In genomic region chr17:81701288-81702071, GRCh38 we compare ENCODE assay signal across 8 cellular contexts. TPM values are rescaled to one million over a fixed set of nuclear protein-coding genes. Genes with fewer than 3 reads are reported as not detected.
A peak's percentile ranks its signal among the peaks of the same experiment; 100 is the strongest.
DNase-seq lines count a peak whose midpoint lies in the region; ATAC-seq and TF ChIP-seq lines count a peak whose summit lies in the region.

No MANE protein-coding gene starts in this region.

- no peaks in the 10 kb centered on the region for H3K27me3 Mint-ChIP-seq in activated CD4-positive, alpha-beta T cell treated with anti-CD3 and anti-CD28 coated beads, Interleukin-2, amount 10 ng/mL, durations not matched to agents 7 days and 5 days

- intact Hi-C loops in uterus (cut with DNase I; ENCODE audit: low total_unique reads): no loop called here

- H3K36me3 Mint-ChIP-seq in activated CD4-positive, alpha-beta T cell treated with anti-CD3 and anti-CD28 coated beads, Interleukin-2, amount 10 ng/mL, durations not matched to agents 7 days and 5 days (ENCODE audit: low read depth): peaks cover 54% of the 10 kb centered on the region

- peak overlapping the region; percentile 95 for H3K4me3 Mint-ChIP-seq in activated CD4-positive, alpha-beta T cell treated with anti-CD3 and anti-CD28 coated beads, Interleukin-2, amount 10 ng/mL, durations not matched to agents 7 days and 5 days

- H3K27ac Mint-ChIP-seq in activated CD4-positive, alpha-beta T cell treated with anti-CD3 and anti-CD28 coated beads, Interleukin-2, amount 10 ng/mL, durations not matched to agents 7 days and 5 days: peak overlapping the region; percentile 95

- peak; percentile 25 for ATAC-seq in stimulated activated naive CD8-positive, alpha-beta T cell treated with anti-CD3 and anti-CD28 coated beads, Interleukin-15, Interleukin-2, amounts not matched to agents 100 U/mL and 50 U/mL, for 24 hours
- no peak for ATAC-seq in HG03520 (IDR thresholded peaks at IDR 0.05; ENCODE audit: unreplicated experiment)

- H3K4me1 ChIP-seq in SJSA1 (replicated peaks): peaks cover 24% of the 10 kb centered on the region
- peaks cover 0 to 20% of the 10 kb centered on the region in 2 donors for H3K4me1 ChIP-seq in uterus

- TF ChIP-seq CTCF in fibroblast of the aortic adventitia (IDR thresholded peaks at IDR 0.05; ENCODE audit: insufficient read depth, low read length) (no peak), uterus (IDR thresholded peaks at IDR 0.05) (no peak)

- peaks cover 92% of the 10 kb centered on the region for H3K36me3 ChIP-seq in SJSA1
- H3K36me3 ChIP-seq in uterus: no peaks in the 10 kb centered on the region

- peaks cover 39% of the 10 kb centered on the region for H3K4me1 Mint-ChIP-seq in activated CD4-positive, alpha-beta T cell treated with anti-CD3 and anti-CD28 coated beads, Interleukin-2, amount 10 ng/mL, durations not matched to agents 7 days and 5 days

- H3K27me3 ChIP-seq in SJSA1 (replicated peaks) (no peaks in the 10 kb centered on the region), uterus (no peaks in the 10 kb centered on the region)

- DNase-seq in activated CD4-positive, alpha-beta T cell treated with anti-CD3 and anti-CD28 coated beads, Interleukin-2, amount 10 ng/mL, durations not matched to agents 7 days and 5 days: peak; percentile 32
- DNase-seq in activated CD4-positive, alpha-beta T cell treated with anti-CD3 and anti-CD28 coated beads, Interleukin-2, amount 50 U/mL, for 1 hour: no peak
- DNase-seq in SJSA1 (ENCODE audit: low read depth in 1 of 2, low spot score in 2 of 2): peak in 1 of 2 experiments; percentile 35
- no peak for DNase-seq in fibroblast of the aortic adventitia (ENCODE audit: low read depth)
- DNase-seq in stimulated activated naive CD8-positive, alpha-beta T cell treated with anti-CD3 and anti-CD28 coated beads, Interleukin-15, Interleukin-2, amounts not matched to agents 100 U/mL and 50 U/mL, for 24 hours: peak; percentile 49
- no peak for DNase-seq in cerebellar cortex (ENCODE audit: low spot score)
- no peak for DNase-seq in uterus

- CTCF ChIA-PET in activated CD4-positive, alpha-beta T cell treated with anti-CD3 and anti-CD28 coated beads, Interleukin-2, amount 10 ng/mL, durations not matched to agents 7 days and 5 days (lab: Charles Lee): interaction anchor here (0.8 to 2.2 kb wide), 4 partner anchors 11 to 208 kb away, joined by 3 to 17 read pairs (median 3); partner anchors contain the start of genes ARL16, CCDC137, HGS and OXLD1

- H3K9me3 Mint-ChIP-seq in activated CD4-positive, alpha-beta T cell treated with anti-CD3 and anti-CD28 coated beads, Interleukin-2, amount 10 ng/mL, durations not matched to agents 7 days and 5 days: no peaks in the 10 kb centered on the region

- H3K9me3 ChIP-seq in SJSA1 (replicated peaks) (no peaks in the 10 kb centered on the region), uterus (no peaks in the 10 kb centered on the region)

- no peak for TF ChIP-seq POLR2A in uterus (IDR thresholded peaks at IDR 0.05)

- H3K4me3 ChIP-seq in SJSA1: peak overlapping the region; percentile 86; the same call in 1 of the 2 replicates
- peak overlapping the region; percentile 95 for H3K4me3 ChIP-seq in fibroblast of the aortic adventitia (ENCODE audit: low read depth, low read length)
- H3K4me3 ChIP-seq in uterus: no peak overlapping the region

- POLR2A ChIA-PET in activated CD4-positive, alpha-beta T cell treated with anti-CD3 and anti-CD28 coated beads, Interleukin-2, amount 10 ng/mL, durations not matched to agents 7 days and 5 days (lab: Charles Lee): interaction anchor here (0.8 kb wide), 1 partner anchor 10 kb away, joined by 3 read pairs; no protein-coding TSS in a partner anchor

- H3K27ac ChIP-seq in SJSA1 (no peak overlapping the region), uterus (no peak overlapping the region)

RNA-seq across cellular contexts. Expression of gene MRPL12, which starts 1.7 kb away (rescaled TPM):
- total RNA-seq in activated CD4-positive, alpha-beta T cell treated with anti-CD3 and anti-CD28 coated beads, Interleukin-2, amount 10 ng/mL, durations not matched to agents 7 days and 5 days: 10 to 100 TPM; 52.7 to 62.3 TPM
- total RNA-seq in SJSA1 (2014; rRNA removed; shearing (Covaris generic)): 19.5 and 34.3 TPM in 2 replicates
- total RNA-seq in fibroblast of the aortic adventitia (ENCODE audit: low replicate concordance) (19.2 and 23.7 TPM in 2 replicates), uterus (10 to 100 TPM in 2 of 4 donors, 1 to 10 TPM in 1, under 1 TPM in 1; 0.77 to 72.9 (median 19.5) TPM)

RNA-seq across cellular contexts. Expression of gene SLC25A10, which starts 10.6 kb away (rescaled TPM):
- 10 to 100 TPM; 29.2 to 32.4 TPM for total RNA-seq in activated CD4-positive, alpha-beta T cell treated with anti-CD3 and anti-CD28 coated beads, Interleukin-2, amount 10 ng/mL, durations not matched to agents 7 days and 5 days
- 26.5 and 29.2 TPM in 2 replicates for total RNA-seq in SJSA1 (2014; rRNA removed; shearing (Covaris generic))
- total RNA-seq in fibroblast of the aortic adventitia (ENCODE audit: low replicate concordance) (4.1 and 19.3 TPM in 2 replicates), uterus (10 to 100 TPM in 1 of 4 donors, 1 to 10 TPM in 2, not detected in 1; 5.6 to 11.3 (median 7.6) TPM)

RNA-seq across cellular contexts. Expression of gene HGS, which starts 17.7 kb away (rescaled TPM):
- total RNA-seq in activated CD4-positive, alpha-beta T cell treated with anti-CD3 and anti-CD28 coated beads, Interleukin-2, amount 10 ng/mL, durations not matched to agents 7 days and 5 days: 100 to 1,000 TPM; 121 to 128 TPM
- total RNA-seq in SJSA1 (2014; rRNA removed; shearing (Covaris generic)): 126 and 146 TPM in 2 replicates
- total RNA-seq in fibroblast of the aortic adventitia (ENCODE audit: low replicate concordance) (89.0 and 94.7 TPM in 2 replicates), uterus (100 to 1,000 TPM in 1 of 4 donors, 10 to 100 TPM in 3; 21.0 to 121 (median 72.5) TPM)

RNA-seq across cellular contexts. Expression of gene ARL16, which starts 17.9 kb away (rescaled TPM):
- 10 to 100 TPM; 35.4 to 42.1 TPM for total RNA-seq in activated CD4-positive, alpha-beta T cell treated with anti-CD3 and anti-CD28 coated beads, Interleukin-2, amount 10 ng/mL, durations not matched to agents 7 days and 5 days
- 41.0 and 53.3 TPM in 2 replicates for total RNA-seq in SJSA1 (2014; rRNA removed; shearing (Covaris generic))
- total RNA-seq in fibroblast of the aortic adventitia (ENCODE audit: low replicate concordance): 21.3 and 26.4 TPM in 2 replicates
- 10 to 100 TPM in 3 of 4 donors, 1 to 10 TPM in 1; 4.4 to 36.9 (median 27.0) TPM for total RNA-seq in uterus

RNA-seq across cellular contexts. Expression of gene CCDC137, which starts 34.9 kb away (rescaled TPM):
- total RNA-seq in activated CD4-positive, alpha-beta T cell treated with anti-CD3 and anti-CD28 coated beads, Interleukin-2, amount 10 ng/mL, durations not matched to agents 7 days and 5 days: 10 to 100 TPM; 30.2 to 33.8 TPM
- 41.2 and 48.5 TPM in 2 replicates for total RNA-seq in SJSA1 (2014; rRNA removed; shearing (Covaris generic))
- total RNA-seq in fibroblast of the aortic adventitia (ENCODE audit: low replicate concordance): 7.0 and 12.0 TPM in 2 replicates
- 10 to 100 TPM in 1 of 4 donors, 1 to 10 TPM in 2, under 1 TPM in 1; 0.77 to 12.3 (median 3.9) TPM for total RNA-seq in uterus

Comparison
In these comparisons a context has a peak if more than half of its experiments do, and no peak if none do; other contexts are left out.
1. DNase-seq: peak in activated CD4-positive, alpha-beta T cell treated with anti-CD3 and anti-CD28 coated beads, Interleukin-2, amount 10 ng/mL, durations not matched to agents 7 days and 5 days (single experiment) and stimulated activated naive CD8-positive, alpha-beta T cell treated with anti-CD3 and anti-CD28 coated beads, Interleukin-15, Interleukin-2, amounts not matched to agents 100 U/mL and 50 U/mL, for 24 hours (single experiment); none in activated CD4-positive, alpha-beta T cell treated with anti-CD3 and anti-CD28 coated beads, Interleukin-2, amount 50 U/mL, for 1 hour (single experiment), fibroblast of the aortic adventitia (single experiment), cerebellar cortex (single experiment) and uterus (0 of 2).
2. H3K4me3 ChIP-seq: peak in SJSA1 (single experiment) and fibroblast of the aortic adventitia (single experiment); none in uterus (0 of 2).